ENCODE assay signal across 15 cellular contexts in the genomic region with DNA sequence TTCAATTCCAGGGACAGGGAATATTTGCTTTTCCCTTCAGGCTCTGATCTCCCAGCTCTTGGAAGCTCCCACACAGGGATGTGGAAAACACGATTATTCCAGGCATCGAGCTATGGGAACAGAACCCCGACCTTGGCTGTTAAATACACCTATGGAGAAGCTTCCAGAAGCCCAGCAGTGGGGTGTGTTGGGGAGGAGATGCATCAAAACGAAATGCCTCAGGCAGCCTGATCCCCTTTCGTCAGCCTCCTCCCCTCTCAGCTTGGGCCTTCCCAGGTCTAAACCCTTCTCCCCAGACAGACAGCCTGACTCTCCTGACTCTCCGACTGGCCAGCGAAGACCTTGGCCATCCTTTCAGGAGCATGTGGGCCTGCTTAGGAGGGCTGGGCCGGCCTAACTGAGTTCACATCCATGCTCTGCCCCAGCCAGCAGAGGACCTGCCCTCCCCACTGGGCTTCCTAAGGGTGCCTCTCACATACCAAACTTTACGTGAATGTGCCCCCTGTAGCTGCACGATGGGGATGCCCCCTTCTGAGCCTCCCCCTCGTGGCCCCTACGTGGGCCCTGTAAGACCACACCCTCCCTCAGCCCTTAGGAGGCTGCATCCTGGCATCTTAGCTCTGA. TPM values are rescaled to one million over a fixed set of nuclear protein-coding genes. Genes with fewer than 3 reads are reported as not detected.
DNase-seq lines count a peak whose midpoint lies in the region; ATAC-seq and TF ChIP-seq lines count a peak whose summit lies in the region.
"Had no signal": no experiment of that assay in that cellular context is flagged by ENCODE, and none has a peak within 500 bp of the region (broad histone marks: within the 10 kb centered on the region; RNA-seq: fewer than 3 reads in every experiment).

No MANE protein-coding gene starts in this region.

- peaks cover 6% of the 10 kb centered on the region for H3K36me3 Mint-ChIP-seq in effector memory CD8-positive, alpha-beta T cell (ENCODE audit: insufficient read depth)
- H3K36me3 Mint-ChIP-seq: IgD-negative memory B cell, mesothelial cell of epicardium had no signal

- ATAC-seq in heart left ventricle: peak; percentile 15 to 36 (median 24)
- no peak for ATAC-seq in GM19351 (IDR thresholded peaks at IDR 0.05; ENCODE audit: unreplicated experiment)
- no peak for ATAC-seq in effector memory CD8-positive, alpha-beta T cell (replicated peaks)

- H3K36me3 ChIP-seq in KOPT-K1 (ENCODE audit: insufficient read depth, low read length): no peaks in the 10 kb centered on the region
- H3K36me3 ChIP-seq in heart left ventricle: peaks cover 0 to 7% (median 0%) of the 10 kb centered on the region in 9 donors
- H3K36me3 ChIP-seq in osteoblast (ENCODE audit: insufficient read depth, low read length): no peaks in the 10 kb centered on the region
- no peaks in the 10 kb centered on the region for H3K36me3 ChIP-seq in tibial artery
- H3K36me3 ChIP-seq: BE2C had no signal

- no peaks in the 10 kb centered on the region for H3K79me2 ChIP-seq in osteoblast (ENCODE audit: insufficient read depth, low read length)
- H3K79me2 ChIP-seq: parathyroid adenoma had no signal

- TF ChIP-seq POLR2A in heart left ventricle (IDR thresholded peaks at IDR 0.05): no peak

- peaks cover 10 to 13% of the 10 kb centered on the region in 2 donors for H3K4me1 Mint-ChIP-seq in effector memory CD8-positive, alpha-beta T cell (ENCODE audit: low read depth in 2 of 2)

- H3K9me3 ChIP-seq in KOPT-K1 (ENCODE audit: insufficient read depth, low read length, poor library complexity, severe bottlenecking) (no peaks in the 10 kb centered on the region), heart left ventricle (no peaks in the 10 kb centered on the region), osteoblast (ENCODE audit: low read depth, low read length) (no peaks in the 10 kb centered on the region), tibial artery (no peaks in the 10 kb centered on the region)
- H3K9me3 ChIP-seq: BE2C had no signal

- no peak overlapping the region for H3K4me2 ChIP-seq in osteoblast (ENCODE audit: insufficient read depth, low read length)

- H3K27ac ChIP-seq in KOPT-K1 (ENCODE audit: low read depth, low read length, poor library complexity, severe bottlenecking) (peak overlapping the region; percentile 92), heart left ventricle (peak overlapping the region; percentile 53 to 94 (median 89)), osteoblast (ENCODE audit: low read depth, low read length) (no peak overlapping the region), tibial artery (peak overlapping the region; percentile 69 to 77)
- H3K27ac ChIP-seq: parathyroid adenoma, VCaP had no signal

- no peak overlapping the region for H2AFZ ChIP-seq in osteoblast (ENCODE audit: low read length)
- H2AFZ ChIP-seq: parathyroid adenoma had no signal

- H3K4me1 ChIP-seq in heart left ventricle: peaks cover 5 to 87% (median 71%) of the 10 kb centered on the region in 12 donors
- H3K4me1 ChIP-seq in osteoblast (ENCODE audit: insufficient read depth, low read length): peaks cover 9% of the 10 kb centered on the region
- peaks cover 0 to 66% (median 58%) of the 10 kb centered on the region in 4 donors for H3K4me1 ChIP-seq in tibial artery
- H3K4me1 ChIP-seq: BE2C had no signal

- WGBS in heart left ventricle, 4 donors: 36 to 50% (median 42%) methylated on average over 11 to 12 of the region's 12 CpGs

- peak overlapping the region in 1 of 2 donors; percentile 16 for H3K27ac Mint-ChIP-seq in effector memory CD8-positive, alpha-beta T cell
- H3K27ac Mint-ChIP-seq: IgD-negative memory B cell, mesothelial cell of epicardium had no signal

- H3K4me3 Mint-ChIP-seq in effector memory CD8-positive, alpha-beta T cell: no peak overlapping the region
- H3K4me3 Mint-ChIP-seq: mesothelial cell of epicardium had no signal

- intact Hi-C loops in heart left ventricle (cut with DNase I): loop anchor here in 9 of 10 donors (2.0 to 10.0 kb wide), 15 partner anchors 29 to 591 kb away; partner anchors contain the start of gene NEURL1B (in 6 of the 9)
- intact Hi-C loops in tibial artery (cut with DNase I; ENCODE audit: low total_unique reads): loop anchor here (2.0 to 5.0 kb wide), 2 partner anchors 53 to 217 kb away; partner anchors contain the start of gene NEURL1B

- peaks cover 0 to 10% of the 10 kb centered on the region in 2 donors for H3K27me3 Mint-ChIP-seq in effector memory CD8-positive, alpha-beta T cell
- H3K27me3 Mint-ChIP-seq: IgD-negative memory B cell had no signal

- no peaks in the 10 kb centered on the region for H3K27me3 ChIP-seq in heart left ventricle
- H3K27me3 ChIP-seq in osteoblast (ENCODE audit: insufficient read depth, low read length): peaks cover 8% of the 10 kb centered on the region
- peaks cover 0 to 3% of the 10 kb centered on the region in 2 donors for H3K27me3 ChIP-seq in tibial artery
- H3K27me3 ChIP-seq: BE2C had no signal

- no peaks in the 10 kb centered on the region for H4K20me1 ChIP-seq in osteoblast (ENCODE audit: insufficient read depth, low read length)

- no peak for TF ChIP-seq CTCF in heart left ventricle (IDR thresholded peaks at IDR 0.05)
- TF ChIP-seq CTCF in osteoblast (IDR thresholded peaks at IDR 0.05; ENCODE audit: extremely low read depth, low read depth, low read length): no peak
- no peak for TF ChIP-seq CTCF in tibial artery (IDR thresholded peaks at IDR 0.05)

- H3K4me3 ChIP-seq in heart left ventricle: no peak overlapping the region
- H3K4me3 ChIP-seq in osteoblast (ENCODE audit: insufficient read depth, low read length): no peak overlapping the region
- H3K4me3 ChIP-seq in tibial artery: no peak overlapping the region

- no peaks in the 10 kb centered on the region for H3K9me3 Mint-ChIP-seq in effector memory CD8-positive, alpha-beta T cell
- H3K9me3 Mint-ChIP-seq: IgD-negative memory B cell, mesothelial cell of epicardium had no signal

- DNase-seq in heart left ventricle (peak in 1 of 5 donors; percentile 60), osteoblast (ENCODE audit: insufficient read length, low spot score, missing footprints) (peak; percentile 13), tibial artery (no peak), NCI-H524 treated with DMSO at 0.1 percent for 48 hours (lab: John Stamatoyannopoulos, UW) (no peak)
- DNase-seq in effector memory CD8-positive, alpha-beta T cell: no peak
- no peak for DNase-seq in activated T-cell treated with anti-CD3 and anti-CD28 coated beads, Interleukin-2, amount 50 U/mL, for 48 hours
- DNase-seq: activated effector memory CD4-positive, alpha-beta T cell treated with anti-CD3 and anti-CD28 coated beads, Interleukin-2, amount 50 U/mL, for 16 hours; BE2C; NCI-H1105 had no signal

RNA-seq across cellular contexts. Expression of gene NEURL1B, which starts 54.5 kb away (rescaled TPM):
- total RNA-seq in heart left ventricle (10 to 100 TPM; 16.1 to 47.1 (median 25.8) TPM), osteoblast (0.29 and 0.36 TPM in 2 replicates)
- polyA plus RNA-seq in heart left ventricle: 10 to 100 TPM; 11.8 to 37.9 TPM
- polyA plus RNA-seq: IgD-negative memory B cell had no signal

Comparison
In these comparisons a context has a peak if more than half of its experiments do, and no peak if none do; other contexts are left out.
1. ATAC-seq: peak in heart left ventricle (4 of 4); none in GM19351 (single experiment) and effector memory CD8-positive, alpha-beta T cell (single experiment).
2. RNA of gene NEURL1B, which starts 54.5 kb away (total RNA-seq): 16.1 to 47.1 TPM in heart left ventricle; 0.29 to 0.36 TPM in osteoblast; every median in the first group is over 10 times any median in the second.